19 cellular contexts compared by ENCODE assay signal in the genomic region with DNA sequence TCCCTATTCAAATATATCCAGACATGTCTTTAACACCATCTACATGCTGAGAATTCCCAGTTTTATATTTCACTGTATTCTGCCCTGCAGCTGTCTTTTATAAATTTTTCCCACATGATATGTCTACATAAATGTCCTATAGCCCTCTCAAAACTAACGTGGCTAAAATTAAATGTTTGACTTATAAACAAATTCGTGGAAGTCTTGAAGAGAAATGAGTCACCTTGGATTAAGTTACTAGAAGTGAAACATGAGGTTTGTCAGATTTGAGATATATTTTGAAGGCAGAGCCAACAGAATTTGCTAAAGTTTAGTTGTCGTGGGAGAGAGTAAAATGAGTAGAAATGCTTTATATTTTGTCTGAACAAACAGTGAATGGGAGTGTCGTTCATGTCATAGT.
"Had no signal": no experiment of that assay in that cellular context is flagged by ENCODE, and none has a peak within 500 bp of the region (broad histone marks: within the 10 kb centered on the region; RNA-seq: fewer than 3 reads in every experiment).

No MANE protein-coding gene starts in this region.

- ATAC-seq: gastrocnemius medialis; heart right ventricle; left lobe of liver; mucosa of descending colon; naive thymus-derived CD8-positive, alpha-beta T cell; right cardiac atrium; stimulated activated effector memory CD8-positive, alpha-beta T cell treated with anti-CD3 and anti-CD28 coated beads, Interleukin-12 subunit alpha, Interleukin-12 subunit beta, amount 100 ng/mL, for 72 hours; stimulated activated naive CD8-positive, alpha-beta T cell treated with anti-CD3 and anti-CD28 coated beads, Interleukin-15, Interleukin-2, amounts not matched to agents 100 U/mL and 50 U/mL, for 24 hours had no signal

- H3K4me1 ChIP-seq: gastrocnemius medialis, heart right ventricle, tibial nerve had no signal

- H3K36me3 ChIP-seq: gastrocnemius medialis, heart right ventricle, tibial nerve had no signal

- DNase-seq: cortex of kidney; dorsolateral prefrontal cortex; effector CD8-positive, alpha-beta T cell; gastrocnemius medialis; heart right ventricle; hypothalamus; islet precursor cell; mammary epithelial cell; mucosa of descending colon; naive thymus-derived CD8-positive, alpha-beta T cell; right cardiac atrium; small intestine; stimulated activated CD4-positive, alpha-beta T cell treated with anti-CD3 and anti-CD28 coated beads, Interleukin-12 subunit alpha, Interleukin-12 subunit beta, amount 100 ng/mL, for 4 hours; stimulated activated CD4-positive, alpha-beta T cell treated with anti-CD3 and anti-CD28 coated beads, Interleukin-2, amount 100 ng/mL, for 48 hours; stimulated activated CD8-positive, alpha-beta memory T cell treated with anti-CD3 and anti-CD28 coated beads, Interleukin-4, amount 100 ng/mL, for 48 hours; stimulated activated naive CD8-positive, alpha-beta T cell treated with anti-CD3 and anti-CD28 coated beads, Interleukin-15, Interleukin-2, amounts not matched to agents 100 U/mL and 50 U/mL, for 24 hours had no signal

- H3K27ac ChIP-seq: dorsolateral prefrontal cortex, gastrocnemius medialis, heart right ventricle, tibial nerve had no signal

- H3K4me3 ChIP-seq: dorsolateral prefrontal cortex, gastrocnemius medialis, heart right ventricle, mucosa of descending colon, tibial nerve had no signal

- H3K27me3 ChIP-seq: gastrocnemius medialis, heart right ventricle, tibial nerve had no signal

- H3K9me3 ChIP-seq: gastrocnemius medialis, heart right ventricle, tibial nerve had no signal
